Comparison of ENCODE assay signal across 20 cellular contexts in the genomic region with DNA sequence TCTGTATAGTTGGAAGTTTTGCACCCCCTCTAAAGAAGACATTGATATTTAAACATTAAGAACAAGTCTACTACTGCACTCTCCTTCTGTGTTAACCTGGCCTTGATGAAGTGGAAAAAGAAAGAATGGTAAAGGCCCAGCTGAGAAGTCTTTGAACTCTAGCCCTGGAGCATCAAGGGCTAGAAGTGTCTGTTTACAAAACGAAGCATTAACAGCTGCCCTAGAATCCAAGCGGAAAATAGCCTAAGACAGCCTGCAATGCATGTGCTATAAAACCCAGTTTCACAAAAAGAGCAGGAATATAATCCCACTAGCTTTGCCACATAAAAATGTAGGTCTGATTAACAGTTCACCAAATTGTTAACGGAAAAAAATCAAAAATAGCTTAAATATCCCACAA.
A peak's percentile ranks its signal among the peaks of the same experiment; 100 is the strongest.
DNase-seq lines count a peak whose midpoint lies in the region; TF ChIP-seq lines count a peak whose summit lies in the region.
"Had no signal": no experiment of that assay in that cellular context is flagged by ENCODE, and none has a peak within 500 bp of the region (broad histone marks: within the 10 kb centered on the region; RNA-seq: fewer than 3 reads in every experiment).

No MANE protein-coding gene starts in this region.

- no peak for TF ChIP-seq CTCF in choroid plexus epithelial cell (conservative IDR thresholded peaks at IDR 0.05; ENCODE audit: low read depth, low read length)

- H3K4me3 ChIP-seq in choroid plexus epithelial cell (ENCODE audit: low read depth, low read length): no peak overlapping the region
- H3K4me3 ChIP-seq: adrenal gland, breast epithelium, HAP-1 had no signal

- in situ Hi-C loops in G401 (cut with HindIII; ENCODE audit: low sequenced_read_pairs): no loop called here

- DNase-seq in G401 (ENCODE audit: low spot score) (peak; percentile 77), NCI-H510A (lab: John Stamatoyannopoulos, UW) (peak; percentile 24), choroid plexus epithelial cell (ENCODE audit: low read depth) (peak; percentile 33), myocyte (ENCODE audit: low read depth) (peak; percentile 61), iPS-NIHi11 (ENCODE audit: low spot score) (no peak)
- DNase-seq in activated CD4-positive, alpha-beta T cell treated with anti-CD3 and anti-CD28 coated beads, Interleukin-2, amount 50 U/mL, for 48 hours: no peak
- DNase-seq in activated CD8-positive, alpha-beta memory T cell treated with anti-CD3 and anti-CD28 coated beads, Interleukin-2, amount 50 U/mL, for 48 hours: no peak
- DNase-seq: activated CD4-positive, alpha-beta T cell treated with anti-CD3 and anti-CD28 coated beads for 48 hours; activated effector memory CD4-positive, alpha-beta T cell treated with anti-CD3 and anti-CD28 coated beads, Interleukin-2, amount 50 U/mL, for 16 hours; adrenal gland; CD4-positive, CD25-positive, alpha-beta regulatory T cell; foreskin keratinocyte; hypothalamus; Kasumi-1; kidney; natural killer cell; NCI-H1092; NCI-H748 treated with DMSO at 0.1 percent for 48 hours had no signal

Comparison
In these comparisons a context has a peak if more than half of its experiments do, and no peak if none do; other contexts are left out.
1. DNase-seq: peak in G401 (single experiment), NCI-H510A (single experiment), choroid plexus epithelial cell (single experiment) and myocyte (single experiment); none in activated CD4-positive, alpha-beta T cell treated with anti-CD3 and anti-CD28 coated beads, Interleukin-2, amount 50 U/mL, for 48 hours (0 of 2), iPS-NIHi11 (single experiment) and activated CD8-positive, alpha-beta memory T cell treated with anti-CD3 and anti-CD28 coated beads, Interleukin-2, amount 50 U/mL, for 48 hours (single experiment).